ENCODE assay signal across 15 cellular contexts in genomic region chr14:62029569-62029924, GRCh38.
A peak's percentile ranks its signal among the peaks of the same experiment; 100 is the strongest.
DNase-seq lines count a peak whose midpoint lies in the region; ATAC-seq, FAIRE-seq and TF ChIP-seq lines count a peak whose summit lies in the region.
"Had no signal": no experiment of that assay in that cellular context is flagged by ENCODE, and none has a peak within 500 bp of the region (broad histone marks: within the 10 kb centered on the region; RNA-seq: fewer than 3 reads in every experiment).

No MANE protein-coding gene starts in this region.

- POLR2A ChIA-PET in activated CD8-positive, alpha-beta T cell treated with anti-CD3 and anti-CD28 coated beads, Interleukin-2, amount 10 ng/mL, durations not matched to agents 7 days and 5 days (lab: Charles Lee), result interaction anchor here (0.6 kb wide), 1 partner anchor 22 kb away, joined by 6 read pairs; no protein-coding TSS in a partner anchor

- ATAC-seq in GM19455 (IDR thresholded peaks at IDR 0.05; ENCODE audit: unreplicated experiment) (peak; percentile 62), HG02852 (IDR thresholded peaks at IDR 0.05; ENCODE audit: unreplicated experiment) (peak; percentile 67), HG03575 (IDR thresholded peaks at IDR 0.05; ENCODE audit: extremely low read depth, insufficient number of reproducible peaks, low FRiP score, unreplicated experiment) (peak; percentile 42), HG03097 (IDR thresholded peaks at IDR 0.05; ENCODE audit: low FRiP score, unreplicated experiment) (no peak)
- no peak for ATAC-seq in activated CD8-positive, alpha-beta T cell treated with anti-CD3 and anti-CD28 coated beads, Interleukin-2, amount 10 ng/mL, durations not matched to agents 7 days and 5 days
- ATAC-seq: GM23338, T-helper 17 cell had no signal

- CTCF ChIA-PET in activated CD8-positive, alpha-beta T cell treated with anti-CD3 and anti-CD28 coated beads, Interleukin-2, amount 10 ng/mL, durations not matched to agents 7 days and 5 days (lab: Charles Lee), result no interaction called here

- H3K27me3 Mint-ChIP-seq in activated CD8-positive, alpha-beta T cell treated with anti-CD3 and anti-CD28 coated beads, Interleukin-2, amount 10 ng/mL, durations not matched to agents 7 days and 5 days (ENCODE audit: low read depth), result peaks cover 3% of the 10 kb centered on the region

- H3K9me3 Mint-ChIP-seq in activated CD8-positive, alpha-beta T cell treated with anti-CD3 and anti-CD28 coated beads, Interleukin-2, amount 10 ng/mL, durations not matched to agents 7 days and 5 days (ENCODE audit: insufficient read depth), result no peaks in the 10 kb centered on the region
- H3K9me3 Mint-ChIP-seq: activated CD4-positive, alpha-beta T cell treated with anti-CD3 and anti-CD28 coated beads, Interleukin-2, amount 10 ng/mL, durations not matched to agents 24 days and 14 days had no signal

- H3K36me3 Mint-ChIP-seq in activated CD8-positive, alpha-beta T cell treated with anti-CD3 and anti-CD28 coated beads, Interleukin-2, amount 10 ng/mL, durations not matched to agents 7 days and 5 days (ENCODE audit: low read depth), result no peaks in the 10 kb centered on the region

- DNase-seq in GM12891 (ENCODE audit: insufficient read length, low spot score) (no peak), NCI-H1092 (lab: John Stamatoyannopoulos, UW) (no peak)
- no peak for DNase-seq in stimulated activated CD4-positive, alpha-beta T cell treated with anti-CD3 and anti-CD28 coated beads, Interleukin-4, amount 100 ng/mL, for 1 hour
- no peak for DNase-seq in activated CD8-positive, alpha-beta T cell treated with anti-CD3 and anti-CD28 coated beads, Interleukin-2, amount 10 ng/mL, durations not matched to agents 7 days and 5 days
- DNase-seq: activated CD4-positive, alpha-beta T cell treated with anti-CD3 and anti-CD28 coated beads, Interleukin-2, amount 10 ng/mL, durations not matched to agents 24 days and 14 days; effector CD4-positive, alpha-beta T cell; midbrain; NCI-H510A; ovary; T-helper 17 cell had no signal

- no peak for TF ChIP-seq POLR2A in GM12891 (IDR thresholded peaks at IDR 0.05; ENCODE audit: low read depth, low read length)

- H3K4me1 Mint-ChIP-seq in activated CD8-positive, alpha-beta T cell treated with anti-CD3 and anti-CD28 coated beads, Interleukin-2, amount 10 ng/mL, durations not matched to agents 7 days and 5 days (ENCODE audit: low read depth), result no peaks in the 10 kb centered on the region
- H3K4me1 Mint-ChIP-seq: activated CD4-positive, alpha-beta T cell treated with anti-CD3 and anti-CD28 coated beads, Interleukin-2, amount 10 ng/mL, durations not matched to agents 24 days and 14 days; GM23338; T-helper 17 cell had no signal

- H3K27ac Mint-ChIP-seq in activated CD8-positive, alpha-beta T cell treated with anti-CD3 and anti-CD28 coated beads, Interleukin-2, amount 10 ng/mL, durations not matched to agents 7 days and 5 days, result no peak overlapping the region
- H3K27ac Mint-ChIP-seq: activated CD4-positive, alpha-beta T cell treated with anti-CD3 and anti-CD28 coated beads, Interleukin-2, amount 10 ng/mL, durations not matched to agents 24 days and 14 days; GM23338; T-helper 17 cell had no signal

- no peak overlapping the region for H3K4me3 Mint-ChIP-seq in activated CD8-positive, alpha-beta T cell treated with anti-CD3 and anti-CD28 coated beads, Interleukin-2, amount 10 ng/mL, durations not matched to agents 7 days and 5 days
- H3K4me3 Mint-ChIP-seq: activated CD4-positive, alpha-beta T cell treated with anti-CD3 and anti-CD28 coated beads, Interleukin-2, amount 10 ng/mL, durations not matched to agents 24 days and 14 days; GM23338; T-helper 17 cell had no signal

- peak; percentile 78 for FAIRE-seq in GM12891 (lab: Jason Lieb, UNC)

TF ChIP-seq in GM12891, 5 proteins besides CTCF, POLR2A, EP300 and RAD21:
- TF ChIP-seq POU2F2 (IDR thresholded peaks at IDR 0.05; ENCODE audit: low read depth, low read length) (no peak), PAX5 (IDR thresholded peaks at IDR 0.05; ENCODE audit: insufficient read depth, low read length, severe bottlenecking) (no peak), POLR2AphosphoS5 (IDR thresholded peaks at IDR 0.05; ENCODE audit: low read depth, low read length) (no peak), SPI1 (IDR thresholded peaks at IDR 0.05; ENCODE audit: low read depth, low read length) (no peak), TAF1 (IDR thresholded peaks at IDR 0.05; ENCODE audit: low read depth, low read length) (no peak)

Comparison
In these comparisons a context has a peak if more than half of its experiments do, and no peak if none do; other contexts are left out.
1. ATAC-seq: peak in GM19455 (single experiment), HG02852 (single experiment) and HG03575 (single experiment); none in activated CD8-positive, alpha-beta T cell treated with anti-CD3 and anti-CD28 coated beads, Interleukin-2, amount 10 ng/mL, durations not matched to agents 7 days and 5 days (single experiment) and HG03097 (single experiment).